1 cellular context compared by ENCODE assay signal in genomic region chr7:889391-889790, GRCh38.
TF ChIP-seq lines count a peak whose summit lies in the region.

No MANE protein-coding gene starts in this region.

TF ChIP-seq in IMR-90, 13 proteins besides CTCF, POLR2A, EP300 and RAD21:
- TF ChIP-seq, protein P1, sequence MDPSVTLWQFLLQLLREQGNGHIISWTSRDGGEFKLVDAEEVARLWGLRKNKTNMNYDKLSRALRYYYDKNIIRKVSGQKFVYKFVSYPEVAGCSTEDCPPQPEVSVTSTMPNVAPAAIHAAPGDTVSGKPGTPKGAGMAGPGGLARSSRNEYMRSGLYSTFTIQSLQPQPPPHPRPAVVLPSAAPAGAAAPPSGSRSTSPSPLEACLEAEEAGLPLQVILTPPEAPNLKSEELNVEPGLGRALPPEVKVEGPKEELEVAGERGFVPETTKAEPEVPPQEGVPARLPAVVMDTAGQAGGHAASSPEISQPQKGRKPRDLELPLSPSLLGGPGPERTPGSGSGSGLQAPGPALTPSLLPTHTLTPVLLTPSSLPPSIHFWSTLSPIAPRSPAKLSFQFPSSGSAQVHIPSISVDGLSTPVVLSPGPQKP (IDR thresholded peaks at IDR 0.05; ENCODE audit: borderline replicate concordance, low read depth, low read length) = no peak
- TF ChIP-seq CHD1 (IDR thresholded peaks at IDR 0.05; ENCODE audit: low read depth, low read length) = no peak
- TF ChIP-seq MAZ (IDR thresholded peaks at IDR 0.05; ENCODE audit: borderline replicate concordance, low read depth, low read length) = no peak
- no peak for TF ChIP-seq NFE2L2 (IDR thresholded peaks at IDR 0.05; ENCODE audit: low read depth, low read length)
- no peak for TF ChIP-seq CEBPB (IDR thresholded peaks at IDR 0.05; ENCODE audit: low read depth, low read length)
- TF ChIP-seq USF2 (IDR thresholded peaks at IDR 0.05; ENCODE audit: low read depth, low read length) = no peak
